In genomic region chrX:12497832-12498591, GRCh38 we compare ENCODE assay signal across 9 cellular contexts.
DNase-seq lines count a peak whose midpoint lies in the region; ATAC-seq and TF ChIP-seq lines count a peak whose summit lies in the region.
"Had no signal": no experiment of that assay in that cellular context is flagged by ENCODE, and none has a peak within 500 bp of the region (broad histone marks: within the 10 kb centered on the region; RNA-seq: fewer than 3 reads in every experiment).

No MANE protein-coding gene starts in this region.

- TF ChIP-seq POLR2A in heart left ventricle (IDR thresholded peaks at IDR 0.05) = no peak

- intact Hi-C loops in heart left ventricle (cut with DNase I) (no loop called here), left cardiac atrium (cut with DNase I) (no loop called here)

- no peak overlapping the region for H3K4me3 ChIP-seq in heart left ventricle
- H3K4me3 ChIP-seq: skin epidermis had no signal

- POLR2A ChIA-PET in WTC11 (lab: Charles Lee) = no interaction called here

- H3K4me1 Mint-ChIP-seq in WTC11 = peaks cover 2% of the 10 kb centered on the region
- H3K4me1 Mint-ChIP-seq in stimulated activated naive B cell treated with anti-CD40 and anti-IgM and Interleukin-4, amounts not matched to agents 10 μg/mL and 1 μg/mL and 100 μg/mL, for 72 hours = peaks cover 3 to 11% of the 10 kb centered on the region in 2 donors
- H3K4me1 Mint-ChIP-seq in osteocyte (ENCODE audit: unreplicated experiment) = no peaks in the 10 kb centered on the region

- H3K36me3 ChIP-seq in heart left ventricle = no peaks in the 10 kb centered on the region

- TF ChIP-seq CTCF in heart left ventricle (IDR thresholded peaks at IDR 0.05) (peak in 8 of 12 donors; percentile 13 to 42 (median 25)), WTC11 (IDR thresholded peaks at IDR 0.05) (peak; percentile 57), osteocyte (IDR thresholded peaks at IDR 0.05) (no peak)

- no peaks in the 10 kb centered on the region for H3K9me3 ChIP-seq in heart left ventricle

- H3K27ac ChIP-seq in heart left ventricle = no peak overlapping the region
- H3K27ac ChIP-seq: skin epidermis had no signal

- CTCF ChIA-PET in WTC11 (lab: Charles Lee) = interaction anchor here (0.6 to 2.0 kb wide), 13 partner anchors 9 to 316 kb away, joined by 3 to 20 read pairs (median 3); no protein-coding TSS in a partner anchor

- H3K27me3 ChIP-seq in heart left ventricle = no peaks in the 10 kb centered on the region

- peak in 1 of 4 donors; percentile 49 for ATAC-seq in heart left ventricle
- no peak for ATAC-seq in left cardiac atrium
- ATAC-seq in HG02981 (IDR thresholded peaks at IDR 0.05; ENCODE audit: unreplicated experiment) = peak; percentile 53
- peak; percentile 90 for ATAC-seq in WTC11
- peak; percentile 58 to 61 for ATAC-seq in stimulated activated naive B cell treated with anti-CD40 and anti-IgM and Interleukin-4, amounts not matched to agents 10 μg/mL and 1 μg/mL and 100 μg/mL, for 72 hours (replicated peaks)
- no peak for ATAC-seq in GM21423 (IDR thresholded peaks at IDR 0.05; ENCODE audit: unreplicated experiment)

- H3K36me3 Mint-ChIP-seq in WTC11 (no peaks in the 10 kb centered on the region), osteocyte (ENCODE audit: unreplicated experiment) (no peaks in the 10 kb centered on the region)
- no peaks in the 10 kb centered on the region for H3K36me3 Mint-ChIP-seq in stimulated activated naive B cell treated with anti-CD40 and anti-IgM and Interleukin-4, amounts not matched to agents 10 μg/mL and 1 μg/mL and 100 μg/mL, for 72 hours

- DNase-seq in heart left ventricle (peak in 1 of 5 donors; percentile 7), left cardiac atrium (no peak), WTC11 (ENCODE audit: low spot score) (peak; percentile 60), osteocyte (ENCODE audit: extremely low spot score, unreplicated experiment) (no peak)
- no peak for DNase-seq in stimulated activated naive B cell treated with anti-CD40 and anti-IgM and Interleukin-4, amounts not matched to agents 10 μg/mL and 1 μg/mL and 100 μg/mL, for 72 hours
- DNase-seq in NK-92 treated with Interleukin-12 subunit alpha and Interleukin-12 subunit beta, amount 100 ng/mL, for 24 hours (lab: John Stamatoyannopoulos, UW) = no peak

- WGBS in heart left ventricle, 4 donors = 56 to 79% (median 68%) methylated on average over 8 of the region's 8 CpGs

- peaks cover 0 to 4% (median 0%) of the 10 kb centered on the region in 12 donors for H3K4me1 ChIP-seq in heart left ventricle

- no peaks in the 10 kb centered on the region for H3K27me3 Mint-ChIP-seq in WTC11 (ENCODE audit: low read depth)
- H3K27me3 Mint-ChIP-seq in stimulated activated naive B cell treated with anti-CD40 and anti-IgM and Interleukin-4, amounts not matched to agents 10 μg/mL and 1 μg/mL and 100 μg/mL, for 72 hours = no peaks in the 10 kb centered on the region
- H3K27me3 Mint-ChIP-seq in osteocyte (ENCODE audit: unreplicated experiment) = no peaks in the 10 kb centered on the region

- H3K4me3 Mint-ChIP-seq in WTC11 (no peak overlapping the region), osteocyte (ENCODE audit: unreplicated experiment) (no peak overlapping the region)
- no peak overlapping the region for H3K4me3 Mint-ChIP-seq in stimulated activated naive B cell treated with anti-CD40 and anti-IgM and Interleukin-4, amounts not matched to agents 10 μg/mL and 1 μg/mL and 100 μg/mL, for 72 hours

- H3K9me3 Mint-ChIP-seq in WTC11 = no peaks in the 10 kb centered on the region
- no peaks in the 10 kb centered on the region for H3K9me3 Mint-ChIP-seq in stimulated activated naive B cell treated with anti-CD40 and anti-IgM and Interleukin-4, amounts not matched to agents 10 μg/mL and 1 μg/mL and 100 μg/mL, for 72 hours
- H3K9me3 Mint-ChIP-seq in osteocyte (ENCODE audit: unreplicated experiment) = no peaks in the 10 kb centered on the region

- H3K27ac Mint-ChIP-seq in WTC11 (no peak overlapping the region), osteocyte (ENCODE audit: unreplicated experiment) (no peak overlapping the region)
- H3K27ac Mint-ChIP-seq in stimulated activated naive B cell treated with anti-CD40 and anti-IgM and Interleukin-4, amounts not matched to agents 10 μg/mL and 1 μg/mL and 100 μg/mL, for 72 hours = no peak overlapping the region

TF ChIP-seq in WTC11, 78 proteins besides CTCF, POLR2A, EP300 and RAD21 (continues in another document):
- TF ChIP-seq SOX15 (CRISPR knock-in tag; IDR thresholded peaks at IDR 0.05) = no peak
- no peak for TF ChIP-seq MLX (CRISPR knock-in tag; IDR thresholded peaks at IDR 0.05)
- no peak for TF ChIP-seq SMAD3 (CRISPR knock-in tag; IDR thresholded peaks at IDR 0.05; ENCODE audit: borderline replicate concordance)
- TF ChIP-seq, protein P1, sequence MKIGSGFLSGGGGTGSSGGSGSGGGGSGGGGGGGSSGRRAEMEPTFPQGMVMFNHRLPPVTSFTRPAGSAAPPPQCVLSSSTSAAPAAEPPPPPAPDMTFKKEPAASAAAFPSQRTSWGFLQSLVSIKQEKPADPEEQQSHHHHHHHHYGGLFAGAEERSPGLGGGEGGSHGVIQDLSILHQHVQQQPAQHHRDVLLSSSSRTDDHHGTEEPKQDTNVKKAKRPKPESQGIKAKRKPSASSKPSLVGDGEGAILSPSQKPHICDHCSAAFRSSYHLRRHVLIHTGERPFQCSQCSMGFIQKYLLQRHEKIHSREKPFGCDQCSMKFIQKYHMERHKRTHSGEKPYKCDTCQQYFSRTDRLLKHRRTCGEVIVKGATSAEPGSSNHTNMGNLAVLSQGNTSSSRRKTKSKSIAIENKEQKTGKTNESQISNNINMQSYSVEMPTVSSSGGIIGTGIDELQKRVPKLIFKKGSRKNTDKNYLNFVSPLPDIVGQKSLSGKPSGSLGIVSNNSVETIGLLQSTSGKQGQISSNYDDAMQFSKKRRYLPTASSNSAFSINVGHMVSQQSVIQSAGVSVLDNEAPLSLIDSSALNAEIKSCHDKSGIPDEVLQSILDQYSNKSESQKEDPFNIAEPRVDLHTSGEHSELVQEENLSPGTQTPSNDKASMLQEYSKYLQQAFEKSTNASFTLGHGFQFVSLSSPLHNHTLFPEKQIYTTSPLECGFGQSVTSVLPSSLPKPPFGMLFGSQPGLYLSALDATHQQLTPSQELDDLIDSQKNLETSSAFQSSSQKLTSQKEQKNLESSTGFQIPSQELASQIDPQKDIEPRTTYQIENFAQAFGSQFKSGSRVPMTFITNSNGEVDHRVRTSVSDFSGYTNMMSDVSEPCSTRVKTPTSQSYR (CRISPR knock-in tag; IDR thresholded peaks at IDR 0.05) = no peak
- TF ChIP-seq NFATC4 (CRISPR knock-in tag; IDR thresholded peaks at IDR 0.05) = no peak
- TF ChIP-seq FOXK1 (CRISPR knock-in tag; IDR thresholded peaks at IDR 0.05) = no peak
- TF ChIP-seq ESRRA (CRISPR knock-in tag; IDR thresholded peaks at IDR 0.05; ENCODE audit: borderline replicate concordance) = no peak
- TF ChIP-seq GRHL2 (CRISPR knock-in tag; IDR thresholded peaks at IDR 0.05; ENCODE audit: insufficient replicate concordance, severe bottlenecking) = no peak
- TF ChIP-seq, protein P2, sequence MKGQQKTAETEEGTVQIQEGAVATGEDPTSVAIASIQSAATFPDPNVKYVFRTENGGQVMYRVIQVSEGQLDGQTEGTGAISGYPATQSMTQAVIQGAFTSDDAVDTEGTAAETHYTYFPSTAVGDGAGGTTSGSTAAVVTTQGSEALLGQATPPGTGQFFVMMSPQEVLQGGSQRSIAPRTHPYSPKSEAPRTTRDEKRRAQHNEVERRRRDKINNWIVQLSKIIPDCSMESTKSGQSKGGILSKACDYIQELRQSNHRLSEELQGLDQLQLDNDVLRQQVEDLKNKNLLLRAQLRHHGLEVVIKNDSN (CRISPR knock-in tag; IDR thresholded peaks at IDR 0.05) = no peak
- TF ChIP-seq NFE2L1 (CRISPR knock-in tag; IDR thresholded peaks at IDR 0.05) = no peak
- TF ChIP-seq ATF2 (CRISPR knock-in tag; IDR thresholded peaks at IDR 0.05; ENCODE audit: borderline replicate concordance, low read depth) = no peak
- TF ChIP-seq GABPB1 (CRISPR knock-in tag; IDR thresholded peaks at IDR 0.05) = no peak
- TF ChIP-seq ATF3 (CRISPR knock-in tag; conservative IDR thresholded peaks at IDR 0.05) = no peak

Comparison
In these comparisons a context has a peak if more than half of its experiments do, and no peak if none do; other contexts are left out.
1. ATAC-seq: peak in HG02981 (single experiment), WTC11 (single experiment) and stimulated activated naive B cell treated with anti-CD40 and anti-IgM and Interleukin-4, amounts not matched to agents 10 μg/mL and 1 μg/mL and 100 μg/mL, for 72 hours (2 of 2); none in left cardiac atrium (0 of 2) and GM21423 (single experiment).